Comparison of ENCODE assay signal across 26 cellular contexts in the genomic region with DNA sequence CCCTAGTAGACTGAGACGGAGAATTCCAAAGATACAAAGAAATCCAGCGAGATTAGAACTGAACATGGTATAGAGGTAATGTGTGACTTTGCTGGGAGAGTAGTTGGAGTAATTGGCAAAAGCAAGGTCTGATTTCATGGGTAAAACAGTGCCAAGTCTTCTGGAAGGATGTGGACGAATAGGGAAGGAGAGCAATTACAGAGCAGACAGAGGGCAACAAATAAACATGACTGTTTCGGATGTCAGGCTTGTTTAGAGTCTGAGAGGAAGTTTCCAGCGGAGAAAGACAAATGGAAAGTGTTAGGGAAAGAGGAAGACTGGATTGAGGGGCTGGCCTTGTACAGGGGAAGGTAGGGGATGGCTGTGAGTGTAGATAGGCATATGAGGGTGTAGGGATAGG.
DNase-seq lines count a peak whose midpoint lies in the region; ATAC-seq, FAIRE-seq and TF ChIP-seq lines count a peak whose summit lies in the region.
"Had no signal": no experiment of that assay in that cellular context is flagged by ENCODE, and none has a peak within 500 bp of the region (broad histone marks: within the 10 kb centered on the region; RNA-seq: fewer than 3 reads in every experiment).

No MANE protein-coding gene starts in this region.

- H3K4me3 ChIP-seq in A673 (ENCODE audit: low read depth, low read length, poor library complexity, severe bottlenecking) = no peak overlapping the region
- no peak overlapping the region for H3K4me3 ChIP-seq in GM23338
- H3K4me3 ChIP-seq in astrocyte of the spinal cord (ENCODE audit: low read depth, low read length) = no peak overlapping the region
- H3K4me3 ChIP-seq in lung = no peak overlapping the region
- H3K4me3 ChIP-seq: BLaER1 treated with 17β-estradiol and CSF1 and Interleukin-3, amounts not matched to agents 10 nM and 100 nM; PC-9; SJSA1 had no signal

- H3K4me1 ChIP-seq in A673 (ENCODE audit: insufficient read depth, low read length, poor library complexity, severe bottlenecking) (peaks cover 32% of the 10 kb centered on the region), GM23338 (ENCODE audit: insufficient read depth) (no peaks in the 10 kb centered on the region), lung (ENCODE audit: control insufficient read depth in 2 of 2, insufficient read depth in 2 of 2, low read length in 2 of 2) (peaks cover 0 to 2% of the 10 kb centered on the region in 2 donors)

- 62 to 82% methylated on average over 5 of the region's 5 CpGs for WGBS in lung, 2 donors

- H3K36me3 Mint-ChIP-seq in GM23338 (ENCODE audit: low read depth) = no peaks in the 10 kb centered on the region

- H3F3A ChIP-seq in GM23338 (replicated peaks; ENCODE audit: low read depth) = no peaks in the 10 kb centered on the region

- CTCF ChIA-PET in A673 (lab: Charles Lee) = interaction anchor here (0.5 kb wide), 1 partner anchor 95 kb away, joined by 4 read pairs; no protein-coding TSS in a partner anchor

- no peaks in the 10 kb centered on the region for H3K27me3 ChIP-seq in A673 (replicated peaks; ENCODE audit: insufficient read depth, low read depth, low read length, poor library complexity)
- H3K27me3 ChIP-seq in GM23338 (ENCODE audit: insufficient read depth) = no peaks in the 10 kb centered on the region
- no peaks in the 10 kb centered on the region for H3K27me3 ChIP-seq in lung (ENCODE audit: control insufficient read depth, insufficient read depth)
- H3K27me3 ChIP-seq: BLaER1 treated with 17β-estradiol and CSF1 and Interleukin-3, amounts not matched to agents 10 nM and 100 nM; SJSA1 had no signal

- no peaks in the 10 kb centered on the region for H3K27me3 Mint-ChIP-seq in GM23338 (ENCODE audit: insufficient read depth, low read depth, poor library complexity)

- H3K27ac Mint-ChIP-seq in GM23338 = no peak overlapping the region
- H3K27ac Mint-ChIP-seq: CD4-positive, alpha-beta T cell; H9 had no signal

- no peak overlapping the region for H3K4me3 Mint-ChIP-seq in GM23338
- H3K4me3 Mint-ChIP-seq: CD4-positive, alpha-beta T cell; H9 had no signal

- peak overlapping the region; percentile 86; the same call in 1 of the 2 replicates for H2AFZ ChIP-seq in GM23338
- H2AFZ ChIP-seq: PC-9 had no signal

- H4K20me1 ChIP-seq in GM23338 (replicated peaks; ENCODE audit: insufficient read depth) = no peaks in the 10 kb centered on the region
- H4K20me1 ChIP-seq: BLaER1 treated with 17β-estradiol and CSF1 and Interleukin-3, amounts not matched to agents 10 nM and 100 nM had no signal

- intact Hi-C loops in A673 (cut with micrococcal nuclease; ENCODE audit: unreplicated experiment) = no loop called here

- H3K9me2 ChIP-seq in GM23338 (ENCODE audit: insufficient read depth) = peaks cover 9% of the 10 kb centered on the region

- no peak overlapping the region for H3K27ac ChIP-seq in A673 (ENCODE audit: low read depth, low read length, poor library complexity, severe bottlenecking)
- H3K27ac ChIP-seq in GM23338 (ENCODE audit: low read depth) = no peak overlapping the region
- H3K27ac ChIP-seq in lung (ENCODE audit: low read depth in 1 of 2, low read length in 1 of 2) = no peak overlapping the region
- H3K27ac ChIP-seq: BLaER1 treated with 17β-estradiol and CSF1 and Interleukin-3, amounts not matched to agents 10 nM and 100 nM; HL-60; PC-9; SJSA1 had no signal

- no peak overlapping the region for H3K4me2 ChIP-seq in GM23338
- H3K4me2 ChIP-seq: BLaER1 treated with 17β-estradiol and CSF1 and Interleukin-3, amounts not matched to agents 10 nM and 100 nM; PC-9 had no signal

- no peaks in the 10 kb centered on the region for H3K79me2 ChIP-seq in GM23338 (replicated peaks; ENCODE audit: insufficient read depth)

- H3K9me3 Mint-ChIP-seq in GM23338 = no peaks in the 10 kb centered on the region; the same call in 2 of the 3 replicates
- H3K9me3 Mint-ChIP-seq: CD4-positive, alpha-beta T cell; H9 had no signal

- H3K9me3 ChIP-seq in A673 (ENCODE audit: low read depth, low read length, poor library complexity, severe bottlenecking) (no peaks in the 10 kb centered on the region), lung (ENCODE audit: control insufficient read depth in 2 of 2, insufficient read depth in 1 of 2, low read length in 1 of 2) (no peaks in the 10 kb centered on the region)
- H3K9me3 ChIP-seq: SJSA1 had no signal

- no peak for TF ChIP-seq POLR2A in GM12892 (IDR thresholded peaks at IDR 0.05; ENCODE audit: low read depth, low read length)

- TF ChIP-seq CTCF in A673 (conservative IDR thresholded peaks at IDR 0.05; ENCODE audit: low read depth, low read length) (no peak), GM23338 (conservative IDR thresholded peaks at IDR 0.05; ENCODE audit: low read depth in 2 of 2) (no peak), astrocyte of the spinal cord (IDR thresholded peaks at IDR 0.05; ENCODE audit: low read depth, low read length) (no peak), lung (IDR thresholded peaks at IDR 0.05; ENCODE audit: control extremely low read depth, extremely low read depth) (no peak)

- ATAC-seq in GM23338 (no peak), lung (ENCODE audit: insufficient read depth, low FRiP score) (no peak), HG03571 (IDR thresholded peaks at IDR 0.05; ENCODE audit: unreplicated experiment) (no peak)

- no peaks in the 10 kb centered on the region for H3K4me1 Mint-ChIP-seq in GM23338
- H3K4me1 Mint-ChIP-seq: H9 had no signal

- DNase-seq in A673 (ENCODE audit: low spot score) (peak; percentile 75), GM23338 (ENCODE audit: low spot score) (no peak), astrocyte of the spinal cord (ENCODE audit: low read depth, low spot score) (peak; percentile 32), lung (ENCODE audit: low spot score) (peak; percentile 4), GM12892 (ENCODE audit: insufficient read length) (no peak), H4 (ENCODE audit: low spot score) (no peak)
- DNase-seq: 8988T; AML-193; CD4-positive, alpha-beta T cell; H9; Karpas-422; NCI-H1092 treated with DMSO at 0.1 percent for 48 hours; NCI-H1436; NCI-H187; NCI-H2081 treated with DMSO at 0.1 percent for 48 hours; NCI-H2171; NCI-H345; NCI-H510A treated with DMSO at 0.1 percent for 48 hours; PC-9; Right ventricle myocardium superior; RPMI8226 had no signal

- BruUV-seq in A673 (replicated peaks; lab: Mats Ljungman, UMichigan) = no TSS peak

- in situ Hi-C loops in astrocyte of the spinal cord (cut with HindIII; ENCODE audit: low sequenced_read_pairs) = no loop called here

- POLR2A ChIA-PET in A673 (lab: Charles Lee; ENCODE audit: low non-redundant PET) = no interaction called here

- no peak for FAIRE-seq in GM12892 (lab: Jason Lieb, UNC)
- FAIRE-seq: D721Med had no signal

- H3K36me3 ChIP-seq in A673 (ENCODE audit: insufficient read depth, low read length, poor library complexity, severe bottlenecking) (no peaks in the 10 kb centered on the region), GM23338 (ENCODE audit: insufficient read depth) (no peaks in the 10 kb centered on the region), lung (ENCODE audit: control insufficient read depth in 2 of 2, insufficient read depth in 2 of 2, low read length in 2 of 2) (no peaks in the 10 kb centered on the region)
- H3K36me3 ChIP-seq: BLaER1 treated with 17β-estradiol and CSF1 and Interleukin-3, amounts not matched to agents 10 nM and 100 nM; SJSA1 had no signal

TF ChIP-seq in GM23338, 12 proteins besides CTCF, POLR2A, EP300 and RAD21 (continues in another document):
- no peak for TF ChIP-seq EZH2 (IDR thresholded peaks at IDR 0.05; ENCODE audit: low read depth, unreplicated experiment)
- TF ChIP-seq ZNF331 (CRISPR knock-in tag; IDR thresholded peaks at IDR 0.05; ENCODE audit: low read depth) = no peak
- no peak for TF ChIP-seq NANOG (IDR thresholded peaks at IDR 0.05; ENCODE audit: borderline replicate concordance)
- no peak for TF ChIP-seq STAT1 (IDR thresholded peaks at IDR 0.05; ENCODE audit: unreplicated experiment)
- no peak for TF ChIP-seq ZNF114 (CRISPR knock-in tag; IDR thresholded peaks at IDR 0.05)
- TF ChIP-seq EZH2phosphoT487 (IDR thresholded peaks at IDR 0.05; ENCODE audit: unreplicated experiment) = no peak
- no peak for TF ChIP-seq POLR2AphosphoS5 (IDR thresholded peaks at IDR 0.05; ENCODE audit: low read depth)

Comparison
In these comparisons a context has a peak if more than half of its experiments do, and no peak if none do; other contexts are left out.
1. DNase-seq: peak in A673 (single experiment), astrocyte of the spinal cord (single experiment) and lung (single experiment); none in GM23338 (single experiment), GM12892 (single experiment) and H4 (single experiment).